ENCODE assay signal across 14 cellular contexts in genomic region chr16:63625141-63625540, GRCh38.
DNase-seq lines count a peak whose midpoint lies in the region; ATAC-seq and TF ChIP-seq lines count a peak whose summit lies in the region.
"Had no signal": no experiment of that assay in that cellular context is flagged by ENCODE, and none has a peak within 500 bp of the region (broad histone marks: within the 10 kb centered on the region; RNA-seq: fewer than 3 reads in every experiment).

No MANE protein-coding gene starts in this region.

- no peak overlapping the region for H4K91ac ChIP-seq in mesenchymal stem cell (ENCODE audit: low read length)

- no peaks in the 10 kb centered on the region for H3K9me3 ChIP-seq in OCI-LY1 (ENCODE audit: low read length)
- no peaks in the 10 kb centered on the region for H3K9me3 ChIP-seq in mesenchymal stem cell (ENCODE audit: control insufficient read depth, low read length)
- H3K9me3 ChIP-seq: Caco-2, HAP-1 had no signal

- H3K23ac ChIP-seq in mesenchymal stem cell (ENCODE audit: low read length in 2 of 2) = no peak overlapping the region

- H3F3A ChIP-seq in OCI-LY1 (ENCODE audit: insufficient read depth, low read length) = no peaks in the 10 kb centered on the region

- H2AFZ ChIP-seq in OCI-LY1 (ENCODE audit: low read length) (no peak overlapping the region), mesenchymal stem cell (ENCODE audit: low read depth, low read length) (no peak overlapping the region)

- no peak for ATAC-seq in natural killer cell treated with Interleukin-12 subunit alpha and Interleukin-12 subunit beta and Interleukin-15 and Interleukin-18, amount 100 ng/mL, for 72 hours
- ATAC-seq in HG02588 (IDR thresholded peaks at IDR 0.05; ENCODE audit: unreplicated experiment) = no peak

- H3K4me3 Mint-ChIP-seq in natural killer cell treated with Interleukin-12 subunit alpha and Interleukin-12 subunit beta and Interleukin-15 and Interleukin-18, amount 100 ng/mL, for 72 hours = no peak overlapping the region
- H3K4me3 Mint-ChIP-seq: CD8-positive, alpha-beta memory T cell had no signal

- no peak overlapping the region for H3K4ac ChIP-seq in mesenchymal stem cell (ENCODE audit: low read depth in 1 of 2, low read length in 2 of 2)

- H2BK120ac ChIP-seq in mesenchymal stem cell (ENCODE audit: low read depth, low read length) = no peak overlapping the region

- H3K9me3 Mint-ChIP-seq in natural killer cell treated with Interleukin-12 subunit alpha and Interleukin-12 subunit beta and Interleukin-15 and Interleukin-18, amount 100 ng/mL, for 72 hours = peaks cover 7% of the 10 kb centered on the region

- no peaks in the 10 kb centered on the region for H3K27me3 Mint-ChIP-seq in natural killer cell treated with Interleukin-12 subunit alpha and Interleukin-12 subunit beta and Interleukin-15 and Interleukin-18, amount 100 ng/mL, for 72 hours
- H3K27me3 Mint-ChIP-seq: CD8-positive, alpha-beta memory T cell had no signal

- H3K4me1 Mint-ChIP-seq in natural killer cell treated with Interleukin-12 subunit alpha and Interleukin-12 subunit beta and Interleukin-15 and Interleukin-18, amount 100 ng/mL, for 72 hours (ENCODE audit: low read depth in 2 of 2) = no peaks in the 10 kb centered on the region
- H3K4me1 Mint-ChIP-seq: CD8-positive, alpha-beta memory T cell had no signal

- no peak overlapping the region for H2BK12ac ChIP-seq in mesenchymal stem cell (ENCODE audit: low read length in 2 of 2)

- H3K18ac ChIP-seq in mesenchymal stem cell (ENCODE audit: low read depth in 1 of 2, low read length in 2 of 2) = no peak overlapping the region

- H3K36me3 ChIP-seq in OCI-LY1 (ENCODE audit: insufficient read depth, low read length) (no peaks in the 10 kb centered on the region), mesenchymal stem cell (ENCODE audit: control insufficient read depth in 1 of 2, insufficient read depth in 2 of 2, low read depth in 1 of 2, low read length in 2 of 2) (no peaks in the 10 kb centered on the region)
- H3K36me3 ChIP-seq: HAP-1 had no signal

- H3K36me3 Mint-ChIP-seq in natural killer cell treated with Interleukin-12 subunit alpha and Interleukin-12 subunit beta and Interleukin-15 and Interleukin-18, amount 100 ng/mL, for 72 hours = no peaks in the 10 kb centered on the region
- H3K36me3 Mint-ChIP-seq: CD8-positive, alpha-beta memory T cell had no signal

- TF ChIP-seq CTCF in OCI-LY1 (IDR thresholded peaks at IDR 0.05; ENCODE audit: low read length) (no peak), epithelial cell of esophagus (IDR thresholded peaks at IDR 0.05; ENCODE audit: insufficient read depth, low read depth, low read length, missing control alignments) (no peak)

- H3K4me1 ChIP-seq in OCI-LY1 (ENCODE audit: insufficient read depth, low read length, severe bottlenecking) (peaks cover 76% of the 10 kb centered on the region), mesenchymal stem cell (ENCODE audit: control insufficient read depth, insufficient read depth, low read depth, low read length) (no peaks in the 10 kb centered on the region)
- H3K4me1 ChIP-seq: Caco-2, HAP-1 had no signal

- no peak overlapping the region for H3K4me3 ChIP-seq in OCI-LY1 (ENCODE audit: low read depth, low read length, poor library complexity, severe bottlenecking)
- no peak overlapping the region for H3K4me3 ChIP-seq in epithelial cell of esophagus (ENCODE audit: low read length)
- no peak overlapping the region for H3K4me3 ChIP-seq in mesenchymal stem cell (ENCODE audit: insufficient read depth in 1 of 2, low read depth in 1 of 2, low read length in 2 of 2)
- H3K4me3 ChIP-seq: HAP-1 had no signal

- DNase-seq in NCI-H82 (lab: John Stamatoyannopoulos, UW) (peak; percentile 31), NCI-H82 treated with DMSO at 0.1 percent for 48 hours (lab: John Stamatoyannopoulos, UW; ENCODE audit: unreplicated experiment) (no peak), epithelial cell of esophagus (ENCODE audit: low read depth) (peak; percentile 14), mesenchymal stem cell (peak; percentile 69), globus pallidus (ENCODE audit: low spot score) (no peak)
- DNase-seq in natural killer cell treated with Interleukin-12 subunit alpha and Interleukin-12 subunit beta and Interleukin-15 and Interleukin-18, amount 100 ng/mL, for 72 hours (ENCODE audit: low spot score) = no peak
- DNase-seq: Caco-2; CD8-positive, alpha-beta memory T cell; DND-41; GDM1 had no signal

- H3K4me2 ChIP-seq in OCI-LY1 (ENCODE audit: low read length) (no peak overlapping the region), mesenchymal stem cell (ENCODE audit: low read length, poor library complexity, severe bottlenecking) (no peak overlapping the region)

- H3K27ac ChIP-seq in OCI-LY1 (ENCODE audit: low read depth, low read length, poor library complexity, severe bottlenecking) (peak overlapping the region; percentile 74), mesenchymal stem cell (ENCODE audit: low read length, poor library complexity, severe bottlenecking) (no peak overlapping the region)
- H3K27ac ChIP-seq: 22Rv1 had no signal

- no peak overlapping the region for H2AK5ac ChIP-seq in mesenchymal stem cell (ENCODE audit: low read length, severe bottlenecking)

- H3K9ac ChIP-seq in OCI-LY1 (ENCODE audit: low read length) (peak overlapping the region; percentile 33; the same call in 1 of the 2 replicates), mesenchymal stem cell (ENCODE audit: low read length) (no peak overlapping the region)

- no peak overlapping the region for H3K27ac Mint-ChIP-seq in natural killer cell treated with Interleukin-12 subunit alpha and Interleukin-12 subunit beta and Interleukin-15 and Interleukin-18, amount 100 ng/mL, for 72 hours
- H3K27ac Mint-ChIP-seq: CD8-positive, alpha-beta memory T cell had no signal

- H3K9me2 ChIP-seq in OCI-LY1 (ENCODE audit: low read depth, low read length) = no peaks in the 10 kb centered on the region

- H3K79me1 ChIP-seq in mesenchymal stem cell (replicated peaks; ENCODE audit: low read length, poor library complexity, severe bottlenecking) = no peaks in the 10 kb centered on the region

- H4K8ac ChIP-seq in mesenchymal stem cell (ENCODE audit: low read length) = no peak overlapping the region

- WGBS in mesenchymal stem cell = no CpG with 5 or more reads among the region's 1 CpG

- H3K14ac ChIP-seq in mesenchymal stem cell (ENCODE audit: low read length in 2 of 2) = no peak overlapping the region

- H3K27me3 ChIP-seq in OCI-LY1 (ENCODE audit: insufficient read depth, low read length) (no peaks in the 10 kb centered on the region), mesenchymal stem cell (ENCODE audit: control insufficient read depth in 1 of 2, insufficient read depth in 1 of 2, low read length in 2 of 2) (no peaks in the 10 kb centered on the region)

- no peaks in the 10 kb centered on the region for H3K79me2 ChIP-seq in OCI-LY1 (ENCODE audit: insufficient read depth, low read length)

- no peak overlapping the region for H2BK5ac ChIP-seq in mesenchymal stem cell (ENCODE audit: low read depth, low read length, poor library complexity, severe bottlenecking)

- H2BK15ac ChIP-seq in mesenchymal stem cell (ENCODE audit: low read depth, poor library complexity, severe bottlenecking) = no peak overlapping the region

- no peaks in the 10 kb centered on the region for H4K20me1 ChIP-seq in OCI-LY1 (ENCODE audit: insufficient read depth, low read length)

Comparison
In these comparisons a context has a peak if more than half of its experiments do, and no peak if none do; other contexts are left out.
1. DNase-seq: peak in NCI-H82 (single experiment), epithelial cell of esophagus (single experiment) and mesenchymal stem cell (single experiment); none in NCI-H82 treated with DMSO at 0.1 percent for 48 hours (single experiment), globus pallidus (single experiment) and natural killer cell treated with Interleukin-12 subunit alpha and Interleukin-12 subunit beta and Interleukin-15 and Interleukin-18, amount 100 ng/mL, for 72 hours (single experiment).